Comparison of ENCODE assay signal across 26 cellular contexts in the genomic region with DNA sequence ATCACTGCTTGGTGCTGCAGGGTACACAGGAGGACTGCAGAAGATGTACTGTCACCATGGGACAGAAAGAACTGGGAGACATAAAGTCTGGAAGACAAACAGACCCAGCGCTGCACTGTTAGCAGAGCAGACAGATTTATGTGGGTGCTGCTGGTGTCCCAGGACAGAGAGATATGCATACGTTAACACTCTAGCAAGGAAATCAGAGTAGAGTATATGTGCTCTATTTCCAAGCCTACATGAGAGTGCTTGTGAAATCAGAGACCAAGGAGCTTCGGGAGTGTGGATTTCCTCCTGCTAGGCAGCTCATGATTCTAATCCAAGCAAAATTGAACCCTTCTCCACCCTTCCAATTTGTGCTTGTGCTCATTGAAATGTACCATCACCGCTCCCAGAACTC.
"Had no signal": no experiment of that assay in that cellular context is flagged by ENCODE, and none has a peak within 500 bp of the region (broad histone marks: within the 10 kb centered on the region; RNA-seq: fewer than 3 reads in every experiment).

No MANE protein-coding gene starts in this region.

- H3K9me3 ChIP-seq: colonic mucosa, gastroesophageal sphincter, heart left ventricle, left lung, lower lobe of right lung, mucosa of descending colon had no signal

- H3K4me3 ChIP-seq: colonic mucosa, gastroesophageal sphincter, heart left ventricle, hepatocyte, left lung, lower lobe of right lung, mucosa of descending colon had no signal

- H3K4me1 Mint-ChIP-seq: mesothelial cell of epicardium had no signal

- H3K4me1 ChIP-seq: colonic mucosa, foreskin keratinocyte had no signal

- H3K9me3 Mint-ChIP-seq: dendritic cell treated with granulocyte-macrophage colony-stimulating factor and Interleukin-4, amounts not matched to agents 40 ng/mL and 50 ng/mL, for 4 days; effector memory CD8-positive, alpha-beta T cell; endodermal cell; immature natural killer cell; mesothelial cell of epicardium had no signal

- H3K27me3 Mint-ChIP-seq: effector memory CD8-positive, alpha-beta T cell had no signal

- H3K36me3 ChIP-seq: colonic mucosa, gastroesophageal sphincter, heart left ventricle, left lung, lower lobe of right lung had no signal

- H3K27ac ChIP-seq: colonic mucosa, epithelial cell of prostate, foreskin keratinocyte, gastroesophageal sphincter, heart left ventricle, hepatocyte, left lung, lower lobe of right lung had no signal

- H3K27ac Mint-ChIP-seq: dendritic cell treated with granulocyte-macrophage colony-stimulating factor and Interleukin-4, amounts not matched to agents 40 ng/mL and 50 ng/mL, for 4 days; endodermal cell; mesothelial cell of epicardium had no signal

- H3K36me3 Mint-ChIP-seq: mesothelial cell of epicardium, naive B cell had no signal

- ATAC-seq: effector memory CD8-positive, alpha-beta T cell; esophagus mucosa; foreskin keratinocyte; gastroesophageal sphincter; heart left ventricle; left colon; left lung; left ventricle myocardium superior; lower lobe of right lung; mucosa of descending colon had no signal

- H3K4me3 Mint-ChIP-seq: dendritic cell treated with granulocyte-macrophage colony-stimulating factor and Interleukin-4, amounts not matched to agents 40 ng/mL and 50 ng/mL, for 4 days; effector memory CD8-positive, alpha-beta T cell; endodermal cell; immature natural killer cell; mesothelial cell of epicardium; naive B cell had no signal

- DNase-seq: colonic mucosa; cortex of kidney; effector CD8-positive, alpha-beta T cell; effector memory CD8-positive, alpha-beta T cell; endodermal cell; erythroblast; foreskin keratinocyte; heart left ventricle; hypothalamus; immature natural killer cell; islet precursor cell; kidney; kidney glomerular epithelial cell; left colon; left lung; left ventricle myocardium superior; lower lobe of right lung; mesenchymal stem cell; mucosa of descending colon; naive B cell had no signal
